Comparison of ENCODE assay signal across 16 cellular contexts in genomic region chr14:22579881-22580280, GRCh38. TPM values are rescaled to one million over a fixed set of nuclear protein-coding genes. Genes with fewer than 3 reads are reported as not detected.
DNase-seq lines count a peak whose midpoint lies in the region; ATAC-seq and TF ChIP-seq lines count a peak whose summit lies in the region.
"Had no signal": no experiment of that assay in that cellular context is flagged by ENCODE, and none has a peak within 500 bp of the region (broad histone marks: within the 10 kb centered on the region; RNA-seq: fewer than 3 reads in every experiment).

No MANE protein-coding gene starts in this region.

- H3K4me2 ChIP-seq in IMR-90 (ENCODE audit: low read depth, low read length) (no peak overlapping the region), osteoblast (ENCODE audit: insufficient read depth, low read length) (no peak overlapping the region)

- H2BK20ac ChIP-seq in IMR-90 (ENCODE audit: low read depth, low read length), result no peak overlapping the region

- no peak overlapping the region for H3K27ac ChIP-seq in IMR-90 (ENCODE audit: insufficient read depth, low read length)
- no peak overlapping the region for H3K27ac ChIP-seq in endodermal cell (ENCODE audit: low read depth, low read length)
- H3K27ac ChIP-seq in osteoblast (ENCODE audit: low read depth, low read length), result peak overlapping the region; percentile 46

- H3K27ac Mint-ChIP-seq in activated T-cell treated with anti-CD3 and anti-CD28 coated beads, Interleukin-2, amount 50 U/mL, for 24 hours, result peak overlapping the region; percentile 58
- peak overlapping the region; percentile 74 for H3K27ac Mint-ChIP-seq in endodermal cell

- H3K9me3 ChIP-seq in IMR-90 (ENCODE audit: control insufficient read depth, insufficient read depth, low read length) (no peaks in the 10 kb centered on the region), endodermal cell (ENCODE audit: control insufficient read depth, low read length) (no peaks in the 10 kb centered on the region), osteoblast (ENCODE audit: low read depth, low read length) (no peaks in the 10 kb centered on the region)

- dilution Hi-C loops in IMR-90 (cut with HindIII; ENCODE audit: low sequenced_read_pairs, unreplicated experiment), result no loop called here

- H4K8ac ChIP-seq in IMR-90 (ENCODE audit: low read depth in 2 of 2, low read length in 2 of 2), result no peak overlapping the region

- H3K9me3 Mint-ChIP-seq in activated T-cell treated with anti-CD3 and anti-CD28 coated beads, Interleukin-2, amount 50 U/mL, for 24 hours, result no peaks in the 10 kb centered on the region
- H3K9me3 Mint-ChIP-seq in endodermal cell, result no peaks in the 10 kb centered on the region

- peaks cover 85% of the 10 kb centered on the region for H3K36me3 Mint-ChIP-seq in activated T-cell treated with anti-CD3 and anti-CD28 coated beads, Interleukin-2, amount 50 U/mL, for 24 hours (ENCODE audit: low read depth)
- peaks cover 41% of the 10 kb centered on the region for H3K36me3 Mint-ChIP-seq in endodermal cell (ENCODE audit: low read depth)

- no peak overlapping the region for H3K4ac ChIP-seq in IMR-90 (ENCODE audit: low read depth, low read length)

- peaks cover 8% of the 10 kb centered on the region for H3K9me1 ChIP-seq in IMR-90 (ENCODE audit: insufficient read depth, low read length)

- H2AK9ac ChIP-seq in IMR-90 (replicated peaks; ENCODE audit: low read depth, low read length, poor library complexity), result no peak overlapping the region

- WGBS in IMR-90 (ENCODE audit: extremely low coverage in 2 of 2, insufficient read length in 1 of 2), 2 experiments, result no CpG with 5 or more reads among the region's 3 CpGs
- 85 to 92% methylated on average over 2 to 3 of the region's 3 CpGs for WGBS in endodermal cell (ENCODE audit: insufficient coverage in 1 of 2, insufficient read length in 1 of 2), 2 experiments

- H2BK120ac ChIP-seq in IMR-90 (ENCODE audit: low read depth, low read length), result no peak overlapping the region

- H3K4me3 Mint-ChIP-seq in activated T-cell treated with anti-CD3 and anti-CD28 coated beads, Interleukin-2, amount 50 U/mL, for 24 hours, result no peak overlapping the region
- peak overlapping the region; percentile 21 for H3K4me3 Mint-ChIP-seq in endodermal cell

- H3K4me3 ChIP-seq in IMR-90 (ENCODE audit: insufficient read depth, low read depth, low read length), result no peak overlapping the region
- no peak overlapping the region for H3K4me3 ChIP-seq in endodermal cell (ENCODE audit: low read length)
- no peak overlapping the region for H3K4me3 ChIP-seq in osteoblast (ENCODE audit: insufficient read depth, low read length)

- peaks cover 94% of the 10 kb centered on the region for H3K79me2 ChIP-seq in osteoblast (ENCODE audit: insufficient read depth, low read length)

- H4K20me1 ChIP-seq in IMR-90 (ENCODE audit: insufficient read depth, low read length) (peaks cover 39% of the 10 kb centered on the region), osteoblast (ENCODE audit: insufficient read depth, low read length) (peaks cover 27% of the 10 kb centered on the region)

- H3K56ac ChIP-seq in IMR-90 (ENCODE audit: extremely low read depth, insufficient read depth, low read length), result no peak overlapping the region

- no peak overlapping the region for H4K5ac ChIP-seq in IMR-90 (ENCODE audit: low read depth, low read length)

- H3K9ac ChIP-seq in IMR-90 (ENCODE audit: low read depth, low read length) (no peak overlapping the region), endodermal cell (ENCODE audit: extremely low read depth, low read length, poor library complexity, severe bottlenecking) (no peak overlapping the region)

- H3K79me1 ChIP-seq in IMR-90 (ENCODE audit: low read depth in 1 of 2, low read length in 2 of 2), result peaks cover 17 to 51% of the 10 kb centered on the region in 2 experiments

- in situ Hi-C loops in IMR-90 (cut with MboI; ENCODE audit: low sequenced_read_pairs), result loop anchor here (5.0 to 10.0 kb wide), 2 partner anchors 72 to 265 kb away; no protein-coding TSS in a partner anchor

- no peak for TF ChIP-seq POLR2A in IMR-90 (IDR thresholded peaks at IDR 0.05; ENCODE audit: low read depth, low read length)

- no peaks in the 10 kb centered on the region for H3K27me3 Mint-ChIP-seq in activated T-cell treated with anti-CD3 and anti-CD28 coated beads, Interleukin-2, amount 50 U/mL, for 24 hours
- no peaks in the 10 kb centered on the region for H3K27me3 Mint-ChIP-seq in endodermal cell (ENCODE audit: insufficient read depth)

- H2AK5ac ChIP-seq in IMR-90 (ENCODE audit: low read depth, low read length), result no peak overlapping the region

- BruUV-seq in IMR-90 (replicated peaks; lab: Mats Ljungman, UMichigan), result no TSS peak

- H3K36me3 ChIP-seq in IMR-90 (ENCODE audit: control insufficient read depth, insufficient read depth, low read length) (peaks cover 9% of the 10 kb centered on the region), endodermal cell (ENCODE audit: control insufficient read depth, insufficient read depth, low read length) (peaks cover 53% of the 10 kb centered on the region), osteoblast (ENCODE audit: insufficient read depth, low read length) (peaks cover 16% of the 10 kb centered on the region)

- no peak for DNase-seq in activated T-cell treated with anti-CD3 and anti-CD28 coated beads, Interleukin-2, amount 50 U/mL, for 24 hours
- no peak for DNase-seq in activated T-cell treated with anti-CD3 and anti-CD28 coated beads, Interleukin-2, amount 50 U/mL, for 48 hours
- DNase-seq in IMR-90 (no peak), endodermal cell (no peak), osteoblast (ENCODE audit: insufficient read length, low spot score, missing footprints) (no peak), RKO (ENCODE audit: low spot score) (no peak)
- no peak for DNase-seq in stimulated activated CD4-positive, alpha-beta T cell treated with anti-CD3 and anti-CD28 coated beads, Interleukin-2, amount 100 ng/mL, for 24 hours
- no peak for DNase-seq in stimulated activated naive CD8-positive, alpha-beta T cell treated with anti-CD3 and anti-CD28 coated beads, Interleukin-15, Interleukin-2, amounts not matched to agents 100 U/mL and 50 U/mL, for 24 hours
- DNase-seq: AML-193; Calu3; H7; NCI-H1436 treated with DMSO at 0.1 percent for 48 hours; NCI-H2081; NCI-H524 treated with DMSO at 0.1 percent for 48 hours; NK-92 treated with Interleukin-12 subunit alpha and Interleukin-12 subunit beta, amount 100 ng/mL, for 24 hours; OCI-M1 had no signal

- intact Hi-C loops in IMR-90 (cut with micrococcal nuclease), result no loop called here

- H3K23ac ChIP-seq in IMR-90 (ENCODE audit: low read depth, low read length), result no peak overlapping the region

- no peak overlapping the region for H3K18ac ChIP-seq in IMR-90 (ENCODE audit: low read depth, low read length)

- H3K14ac ChIP-seq in IMR-90 (replicated peaks; ENCODE audit: low read depth, low read length), result no peak overlapping the region

- H3K27me3 ChIP-seq in IMR-90 (ENCODE audit: control insufficient read depth, insufficient read depth, low read length) (no peaks in the 10 kb centered on the region), endodermal cell (ENCODE audit: control insufficient read depth, insufficient read depth, low read length, poor library complexity, severe bottlenecking) (no peaks in the 10 kb centered on the region), osteoblast (ENCODE audit: insufficient read depth, low read length) (no peaks in the 10 kb centered on the region)

- TF ChIP-seq RAD21 in IMR-90 (IDR thresholded peaks at IDR 0.05; ENCODE audit: low read length), result no peak

- H3K4me1 ChIP-seq in IMR-90 (ENCODE audit: control insufficient read depth, insufficient read depth, low read length) (peaks cover 3% of the 10 kb centered on the region; the same call in 1 of the 2 replicates), endodermal cell (ENCODE audit: control insufficient read depth, insufficient read depth, low read length) (peaks cover 3% of the 10 kb centered on the region), osteoblast (ENCODE audit: insufficient read depth, low read length) (peaks cover 2% of the 10 kb centered on the region)

- H2BK5ac ChIP-seq in IMR-90 (ENCODE audit: low read depth, low read length, poor library complexity, severe bottlenecking), result no peak overlapping the region

- POLR2A ChIA-PET in IMR-90 (lab: Charles Lee; ENCODE audit: unreplicated experiment), result no interaction called here

- no peak overlapping the region for H4K91ac ChIP-seq in IMR-90 (ENCODE audit: insufficient read depth, low read depth, low read length)

- H2AFZ ChIP-seq in IMR-90 (replicated peaks; ENCODE audit: low read length, poor library complexity) (no peak overlapping the region), osteoblast (ENCODE audit: low read length) (no peak overlapping the region)

- no peak for ATAC-seq in IMR-90 (ENCODE audit: low read depth)
- ATAC-seq in stimulated activated naive CD8-positive, alpha-beta T cell treated with anti-CD3 and anti-CD28 coated beads, Interleukin-15, Interleukin-2, amounts not matched to agents 100 U/mL and 50 U/mL, for 24 hours, result no peak

- CTCF ChIA-PET in IMR-90 (lab: Yijun Ruan, JAX), result interaction anchor here (0.8 kb wide), 1 partner anchor 10 kb away, joined by 4 read pairs; the partner anchor contains the start of gene DAD1

- no peak overlapping the region for H2BK15ac ChIP-seq in IMR-90 (ENCODE audit: low read depth, low read length)

- peaks cover 73% of the 10 kb centered on the region for H3K4me1 Mint-ChIP-seq in activated T-cell treated with anti-CD3 and anti-CD28 coated beads, Interleukin-2, amount 50 U/mL, for 24 hours (ENCODE audit: low read depth)
- H3K4me1 Mint-ChIP-seq in endodermal cell, result peaks cover 19% of the 10 kb centered on the region

- no peak for TF ChIP-seq CTCF in IMR-90 (conservative IDR thresholded peaks at IDR 0.05; ENCODE audit: low read depth, low read length)
- TF ChIP-seq CTCF in endodermal cell (conservative IDR thresholded peaks at IDR 0.05), result no peak
- no peak for TF ChIP-seq CTCF in osteoblast (IDR thresholded peaks at IDR 0.05; ENCODE audit: extremely low read depth, low read depth, low read length)

TF ChIP-seq in IMR-90, 13 proteins besides CTCF, POLR2A, EP300 and RAD21:
- TF ChIP-seq CEBPB (IDR thresholded peaks at IDR 0.05; ENCODE audit: low read depth, low read length) (0 out of 2 replicates have a peak, but pooled peaks have one; percentile 4), FOS (IDR thresholded peaks at IDR 0.05; ENCODE audit: low read depth, low read length) (no peak)

RNA-seq across cellular contexts. Expression of gene DAD1, which starts 9.1 kb away (rescaled TPM):
- total RNA-seq in IMR-90 (2012; rRNA removed), result 396 and 449 TPM in 2 replicates
- polyA plus RNA-seq in IMR-90 (2012; rRNA removed), result 448 and 496 TPM in 2 replicates
- polyA plus RNA-seq in IMR-90 (2012; cell fraction: cytosol; rRNA removed), result 412 and 479 TPM in 2 replicates
- polyA plus RNA-seq in IMR-90 (2012; cell fraction: nucleus; rRNA removed; ENCODE audit: low replicate concordance), result 92.7 and 197 TPM in 2 replicates
- 100 to 1,000 TPM; 176 to 193 TPM for total RNA-seq in endodermal cell
- 241 TPM for polyA plus RNA-seq in endodermal cell (2013, experiment 1 of 2)
- 234 TPM for polyA plus RNA-seq in endodermal cell (2013, experiment 2 of 2)
- total RNA-seq in osteoblast, result 213 and 272 TPM in 2 replicates

RNA-seq across cellular contexts. Expression of gene ABHD4, which starts 18.2 kb away (rescaled TPM):
- total RNA-seq in IMR-90 (2012; rRNA removed) (5.0 and 5.3 TPM in 2 replicates), endodermal cell (10 to 100 TPM; 68.3 to 77.7 TPM), osteoblast (52.1 and 54.2 TPM in 2 replicates)
- polyA plus RNA-seq in IMR-90 (2012; rRNA removed), result 21.8 and 22.0 TPM in 2 replicates
- 13.3 and 23.6 TPM in 2 replicates for polyA plus RNA-seq in IMR-90 (2012; cell fraction: cytosol; rRNA removed)
- polyA plus RNA-seq in IMR-90 (2012; cell fraction: nucleus; rRNA removed; ENCODE audit: low replicate concordance), result 22.2 and 25.4 TPM in 2 replicates
- 18.7 TPM for polyA plus RNA-seq in endodermal cell (2013, experiment 1 of 2)
- 15.9 TPM for polyA plus RNA-seq in endodermal cell (2013, experiment 2 of 2)
